In the genomic region with DNA sequence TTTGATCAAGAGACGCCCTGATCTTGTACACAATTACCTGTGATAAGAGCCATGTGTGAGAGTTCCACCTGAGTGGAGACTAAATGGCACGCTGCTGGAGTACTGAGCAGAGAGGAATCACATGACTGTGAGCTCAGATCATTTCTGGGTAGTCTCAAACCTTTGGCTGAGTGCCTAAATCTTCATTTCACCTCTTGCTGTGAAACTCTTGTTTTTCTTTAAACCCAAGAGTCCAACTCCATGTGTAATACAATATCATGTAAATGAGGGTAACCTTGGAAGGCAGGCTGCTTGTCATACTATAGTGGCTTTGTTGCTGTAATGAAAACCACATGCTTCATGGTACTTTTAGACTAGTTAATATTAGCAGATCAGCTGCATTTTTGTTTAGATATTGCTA, we compare ENCODE assay signal across 10 cellular contexts.
DNase-seq lines count a peak whose midpoint lies in the region; ATAC-seq, FAIRE-seq and TF ChIP-seq lines count a peak whose summit lies in the region.
"Had no signal": no experiment of that assay in that cellular context is flagged by ENCODE, and none has a peak within 500 bp of the region (broad histone marks: within the 10 kb centered on the region; RNA-seq: fewer than 3 reads in every experiment).

No MANE protein-coding gene starts in this region.

- H3K27ac ChIP-seq in HepG2 (ENCODE audit: extremely low read length, insufficient read depth, low read length), result no peak overlapping the region
- H3K27ac ChIP-seq: ovary had no signal

- TF ChIP-seq EP300 in HepG2 (IDR thresholded peaks at IDR 0.05; ENCODE audit: low read depth in 2 of 2, low read length in 2 of 2), result no peak
- TF ChIP-seq EP300 in HepG2 (CRISPR knock-in tag; IDR thresholded peaks at IDR 0.05; ENCODE audit: borderline replicate concordance), result no peak

- FAIRE-seq in HepG2 (lab: Jason Lieb, UNC), result no peak

- in situ Hi-C loops in HepG2 (cut with HindIII; ENCODE audit: extremely low pct_ligation_motif_present, low pct_unique_long_range_greater_than_20kb), result no loop called here

- CTCF ChIA-PET in HepG2 (lab: Yijun Ruan, JAX; ENCODE audit: low intra/inter-chr PET ratio, low total read pairs), result no interaction called here

- H3K9me3 Mint-ChIP-seq in stimulated activated effector memory CD8-positive, alpha-beta T cell treated with anti-CD3 and anti-CD28 coated beads, Interleukin-12 subunit alpha, Interleukin-12 subunit beta, amount 100 ng/mL, for 72 hours, result no peaks in the 10 kb centered on the region
- H3K9me3 Mint-ChIP-seq in activated CD4-positive, alpha-beta T cell treated with anti-CD3 and anti-CD28 coated beads, Interleukin-2, amount 10 ng/mL, durations not matched to agents 24 days and 14 days, result peaks cover 5% of the 10 kb centered on the region
- H3K9me3 Mint-ChIP-seq: stimulated activated memory B cell treated with anti-CD40 and anti-IgM and Interleukin-4, amounts not matched to agents 10 μg/mL and 1 μg/mL and 100 μg/mL, for 72 hours had no signal

- H3K27me3 Mint-ChIP-seq in activated CD4-positive, alpha-beta T cell treated with anti-CD3 and anti-CD28 coated beads, Interleukin-2, amount 10 ng/mL, durations not matched to agents 24 days and 14 days, result peaks cover 10% of the 10 kb centered on the region

- TF ChIP-seq CTCF in HepG2 (CRISPR knock-in tag; IDR thresholded peaks at IDR 0.05), result no peak

- no peaks in the 10 kb centered on the region for H3K36me3 ChIP-seq in adipocyte (ENCODE audit: control insufficient read depth, insufficient read depth, low read length, severe bottlenecking)
- no peaks in the 10 kb centered on the region for H3K36me3 ChIP-seq in HepG2 (replicated peaks in 1 of 2; ENCODE audit: control insufficient read depth in 1 of 2, insufficient read depth in 2 of 2, low read length in 2 of 2)
- H3K36me3 ChIP-seq: ovary had no signal

- no TSS peak for BruUV-seq in HepG2 (replicated peaks; lab: Mats Ljungman, UMichigan)

- H3K9ac ChIP-seq in adipocyte (ENCODE audit: low read length), result no peak overlapping the region
- no peak overlapping the region for H3K9ac ChIP-seq in HepG2 (ENCODE audit: insufficient read depth, low read depth, low read length)

- H3K4me3 Mint-ChIP-seq in stimulated activated effector memory CD8-positive, alpha-beta T cell treated with anti-CD3 and anti-CD28 coated beads, Interleukin-12 subunit alpha, Interleukin-12 subunit beta, amount 100 ng/mL, for 72 hours, result no peak overlapping the region
- no peak overlapping the region for H3K4me3 Mint-ChIP-seq in activated CD4-positive, alpha-beta T cell treated with anti-CD3 and anti-CD28 coated beads, Interleukin-2, amount 10 ng/mL, durations not matched to agents 24 days and 14 days
- H3K4me3 Mint-ChIP-seq: stimulated activated memory B cell treated with anti-CD40 and anti-IgM and Interleukin-4, amounts not matched to agents 10 μg/mL and 1 μg/mL and 100 μg/mL, for 72 hours had no signal

- no peaks in the 10 kb centered on the region for H3K79me2 ChIP-seq in HepG2 (ENCODE audit: insufficient read depth, low read length)

- WGBS in HepG2 (ENCODE audit: low lambda C conversion rate), result 13% methylated on average over 2 of the region's 2 CpGs

- H3K9me3 ChIP-seq in adipocyte (ENCODE audit: control insufficient read depth, low read length), result no peaks in the 10 kb centered on the region
- no peaks in the 10 kb centered on the region for H3K9me3 ChIP-seq in HepG2 (ENCODE audit: low read length)
- H3K9me3 ChIP-seq: ovary had no signal

- intact Hi-C loops in HepG2 (cut with micrococcal nuclease; ENCODE audit: unreplicated experiment), result no loop called here
- intact Hi-C loops in activated CD4-positive, alpha-beta T cell treated with anti-CD3 and anti-CD28 coated beads, Interleukin-2, amount 10 ng/mL, durations not matched to agents 24 days and 14 days (cut with micrococcal nuclease), result no loop called here

- TF ChIP-seq POLR2A in HepG2 (IDR thresholded peaks at IDR 0.05; ENCODE audit: insufficient read depth in 1 of 2, low read depth in 2 of 2, low read length in 2 of 2), result no peak

- H3K4me3 ChIP-seq in adipocyte (ENCODE audit: low read length) (no peak overlapping the region), HepG2 (replicated peaks in 1 of 3; ENCODE audit: insufficient read depth in 1 of 3, low read depth in 2 of 3, low read length in 3 of 3) (no peak overlapping the region)
- H3K4me3 ChIP-seq: ovary had no signal

- H3K27ac Mint-ChIP-seq in stimulated activated effector memory CD8-positive, alpha-beta T cell treated with anti-CD3 and anti-CD28 coated beads, Interleukin-12 subunit alpha, Interleukin-12 subunit beta, amount 100 ng/mL, for 72 hours, result no peak overlapping the region
- no peak overlapping the region for H3K27ac Mint-ChIP-seq in activated CD4-positive, alpha-beta T cell treated with anti-CD3 and anti-CD28 coated beads, Interleukin-2, amount 10 ng/mL, durations not matched to agents 24 days and 14 days
- H3K27ac Mint-ChIP-seq: stimulated activated memory B cell treated with anti-CD40 and anti-IgM and Interleukin-4, amounts not matched to agents 10 μg/mL and 1 μg/mL and 100 μg/mL, for 72 hours had no signal

- ATAC-seq in HepG2 (peak; percentile 28; the same call in 1 of the 3 replicates), HG02571 (IDR thresholded peaks at IDR 0.05; ENCODE audit: unreplicated experiment) (no peak), GM19328 (IDR thresholded peaks at IDR 0.05; ENCODE audit: unreplicated experiment) (no peak)
- ATAC-seq in stimulated activated effector memory CD8-positive, alpha-beta T cell treated with anti-CD3 and anti-CD28 coated beads, Interleukin-12 subunit alpha, Interleukin-12 subunit beta, amount 100 ng/mL, for 72 hours, result no peak
- ATAC-seq: stimulated activated memory B cell treated with anti-CD40 and anti-IgM and Interleukin-4, amounts not matched to agents 10 μg/mL and 1 μg/mL and 100 μg/mL, for 72 hours had no signal

- H3K27me3 ChIP-seq in adipocyte (replicated peaks; ENCODE audit: control insufficient read depth, insufficient read depth, low read length), result no peaks in the 10 kb centered on the region
- H3K27me3 ChIP-seq in HepG2 (ENCODE audit: control insufficient read depth in 1 of 2, insufficient read depth in 2 of 2, low read length in 2 of 2), result no peaks in the 10 kb centered on the region
- H3K27me3 ChIP-seq: ovary had no signal

- H3K4me1 ChIP-seq in adipocyte (ENCODE audit: control insufficient read depth, insufficient read depth, low read length) (peaks cover 12% of the 10 kb centered on the region), HepG2 (ENCODE audit: insufficient read depth, low read length) (peaks cover 45% of the 10 kb centered on the region)

- POLR2A ChIA-PET in HepG2 (lab: Yijun Ruan, JAX), result no interaction called here

- H4K20me1 ChIP-seq in HepG2 (ENCODE audit: insufficient read depth, low read length), result no peaks in the 10 kb centered on the region

- no peak overlapping the region for H2AFZ ChIP-seq in HepG2 (ENCODE audit: low read length)

- no peak overlapping the region for H3K4me2 ChIP-seq in HepG2 (ENCODE audit: low read depth, low read length)

- no peaks in the 10 kb centered on the region for H3K4me1 Mint-ChIP-seq in stimulated activated effector memory CD8-positive, alpha-beta T cell treated with anti-CD3 and anti-CD28 coated beads, Interleukin-12 subunit alpha, Interleukin-12 subunit beta, amount 100 ng/mL, for 72 hours
- H3K4me1 Mint-ChIP-seq in activated CD4-positive, alpha-beta T cell treated with anti-CD3 and anti-CD28 coated beads, Interleukin-2, amount 10 ng/mL, durations not matched to agents 24 days and 14 days, result no peaks in the 10 kb centered on the region
- H3K4me1 Mint-ChIP-seq: stimulated activated memory B cell treated with anti-CD40 and anti-IgM and Interleukin-4, amounts not matched to agents 10 μg/mL and 1 μg/mL and 100 μg/mL, for 72 hours had no signal

- no peak for TF ChIP-seq RAD21 in HepG2 (CRISPR knock-in tag; IDR thresholded peaks at IDR 0.05)

- DNase-seq in AG20443 (ENCODE audit: low spot score) (peak; percentile 21), LHCN-M2 (ENCODE audit: low read depth) (peak; percentile 59), adipocyte (ENCODE audit: low read depth) (peak; percentile 82), HepG2 (ENCODE audit: low spot score) (no peak)
- no peak for DNase-seq in stimulated activated effector memory CD8-positive, alpha-beta T cell treated with anti-CD3 and anti-CD28 coated beads, Interleukin-12 subunit alpha, Interleukin-12 subunit beta, amount 100 ng/mL, for 72 hours (ENCODE audit: low spot score in 2 of 2)
- no peak for DNase-seq in activated CD4-positive, alpha-beta T cell treated with anti-CD3 and anti-CD28 coated beads, Interleukin-2, amount 10 ng/mL, durations not matched to agents 24 days and 14 days

- no peaks in the 10 kb centered on the region for H3K36me3 Mint-ChIP-seq in stimulated activated effector memory CD8-positive, alpha-beta T cell treated with anti-CD3 and anti-CD28 coated beads, Interleukin-12 subunit alpha, Interleukin-12 subunit beta, amount 100 ng/mL, for 72 hours
- no peaks in the 10 kb centered on the region for H3K36me3 Mint-ChIP-seq in activated CD4-positive, alpha-beta T cell treated with anti-CD3 and anti-CD28 coated beads, Interleukin-2, amount 10 ng/mL, durations not matched to agents 24 days and 14 days (ENCODE audit: low read depth)
- H3K36me3 Mint-ChIP-seq: stimulated activated memory B cell treated with anti-CD40 and anti-IgM and Interleukin-4, amounts not matched to agents 10 μg/mL and 1 μg/mL and 100 μg/mL, for 72 hours had no signal

TF ChIP-seq in HepG2, 621 proteins besides CTCF, POLR2A, EP300 and RAD21 (continues in another document):
- no peak for TF ChIP-seq ZNF709 (CRISPR knock-in tag; IDR thresholded peaks at IDR 0.05)
- no peak for TF ChIP-seq HNF1B (CRISPR knock-in tag; IDR thresholded peaks at IDR 0.05)

Comparison
In these comparisons a context has a peak if more than half of its experiments do, and no peak if none do; other contexts are left out.
1. DNase-seq: peak in AG20443 (single experiment), LHCN-M2 (single experiment) and adipocyte (single experiment); none in HepG2 (single experiment), stimulated activated effector memory CD8-positive, alpha-beta T cell treated with anti-CD3 and anti-CD28 coated beads, Interleukin-12 subunit alpha, Interleukin-12 subunit beta, amount 100 ng/mL, for 72 hours (0 of 2) and activated CD4-positive, alpha-beta T cell treated with anti-CD3 and anti-CD28 coated beads, Interleukin-2, amount 10 ng/mL, durations not matched to agents 24 days and 14 days (single experiment).